8 cellular contexts compared by ENCODE assay signal in genomic region chr20:46132705-46133120, GRCh38. TPM values are rescaled to one million over a fixed set of nuclear protein-coding genes. Genes with fewer than 3 reads are reported as not detected.
A peak's percentile ranks its signal among the peaks of the same experiment; 100 is the strongest.
DNase-seq lines count a peak whose midpoint lies in the region; ATAC-seq and TF ChIP-seq lines count a peak whose summit lies in the region.

No MANE protein-coding gene starts in this region.

- DNase-seq in GM12864 (ENCODE audit: low read depth), result no peak
- DNase-seq in Kasumi-1 (lab: John Stamatoyannopoulos, UW), result peak; percentile 47 to 48
- DNase-seq in RKO (ENCODE audit: low spot score), result peak; percentile 73
- peak; percentile 34 for DNase-seq in activated T-helper 1 cell treated with anti-CD3 and anti-CD28 coated beads, Interleukin-12 subunit alpha, Interleukin-12 subunit beta, Interleukin-2, Interleukin-4 antibody, amounts not matched to agents 30 ng/mL and 10 ng/mL and 1 ng/mL, durations not matched to agents 14 hours and 24 hours and 36 hours (ENCODE audit: low spot score)
- DNase-seq in foreskin fibroblast, result peak; percentile 36 to 79
- DNase-seq in omental fat pad (ENCODE audit: low spot score), result peak; percentile 35
- peak; percentile 72 to 89 for DNase-seq in suprapubic skin (ENCODE audit: low spot score in 2 of 2)

- no peak overlapping the region for H3K27ac Mint-ChIP-seq in activated T-helper 1 cell treated with anti-CD3 and anti-CD28 coated beads, Interleukin-12 subunit alpha, Interleukin-12 subunit beta, Interleukin-2, Interleukin-4 antibody, amounts not matched to agents 30 ng/mL and 10 ng/mL and 1 ng/mL, durations not matched to agents 14 hours and 24 hours and 36 hours

- no peak overlapping the region for H3K27ac ChIP-seq in suprapubic skin

- no peak for TF ChIP-seq POLR2A in suprapubic skin (IDR thresholded peaks at IDR 0.05)

- intact Hi-C loops in activated T-helper 1 cell treated with anti-CD3 and anti-CD28 coated beads, Interleukin-12 subunit alpha, Interleukin-12 subunit beta, Interleukin-2, Interleukin-4 antibody, amounts not matched to agents 30 ng/mL and 10 ng/mL and 1 ng/mL, durations not matched to agents 14 hours and 24 hours and 36 hours (cut with micrococcal nuclease), result loop anchor here (1.0 to 5.0 kb wide), 5 partner anchors 42 to 306 kb away; partner anchors contain the start of gene CDH22

- TF ChIP-seq EP300 in suprapubic skin (IDR thresholded peaks at IDR 0.05), result no peak

- H3K27me3 Mint-ChIP-seq in activated T-helper 1 cell treated with anti-CD3 and anti-CD28 coated beads, Interleukin-12 subunit alpha, Interleukin-12 subunit beta, Interleukin-2, Interleukin-4 antibody, amounts not matched to agents 30 ng/mL and 10 ng/mL and 1 ng/mL, durations not matched to agents 14 hours and 24 hours and 36 hours (ENCODE audit: insufficient read depth), result peaks cover 29% of the 10 kb centered on the region

- H3K36me3 Mint-ChIP-seq in activated T-helper 1 cell treated with anti-CD3 and anti-CD28 coated beads, Interleukin-12 subunit alpha, Interleukin-12 subunit beta, Interleukin-2, Interleukin-4 antibody, amounts not matched to agents 30 ng/mL and 10 ng/mL and 1 ng/mL, durations not matched to agents 14 hours and 24 hours and 36 hours (ENCODE audit: low read depth), result no peaks in the 10 kb centered on the region

- H3K4me3 Mint-ChIP-seq in activated T-helper 1 cell treated with anti-CD3 and anti-CD28 coated beads, Interleukin-12 subunit alpha, Interleukin-12 subunit beta, Interleukin-2, Interleukin-4 antibody, amounts not matched to agents 30 ng/mL and 10 ng/mL and 1 ng/mL, durations not matched to agents 14 hours and 24 hours and 36 hours, result no peak overlapping the region

- ATAC-seq in omental fat pad (ENCODE audit: low FRiP score) (peak; percentile 84), HG03520 (IDR thresholded peaks at IDR 0.05; ENCODE audit: unreplicated experiment) (no peak)

- no peaks in the 10 kb centered on the region for H3K4me1 Mint-ChIP-seq in activated T-helper 1 cell treated with anti-CD3 and anti-CD28 coated beads, Interleukin-12 subunit alpha, Interleukin-12 subunit beta, Interleukin-2, Interleukin-4 antibody, amounts not matched to agents 30 ng/mL and 10 ng/mL and 1 ng/mL, durations not matched to agents 14 hours and 24 hours and 36 hours (ENCODE audit: low read depth)

- TF ChIP-seq CTCF in GM12864 (IDR thresholded peaks at IDR 0.05; ENCODE audit: low read depth, low read length, missing control alignments) (peak; percentile 86), foreskin fibroblast (IDR thresholded peaks at IDR 0.05; ENCODE audit: low read depth, low read length) (peak; percentile 75), omental fat pad (IDR thresholded peaks at IDR 0.05) (peak in 1 of 3 donors; percentile 84), suprapubic skin (IDR thresholded peaks at IDR 0.05) (peak; percentile 48 to 71)

- WGBS in suprapubic skin, result 13% methylated on average over 17 of the region's 17 CpGs

- H3K9me3 Mint-ChIP-seq in activated T-helper 1 cell treated with anti-CD3 and anti-CD28 coated beads, Interleukin-12 subunit alpha, Interleukin-12 subunit beta, Interleukin-2, Interleukin-4 antibody, amounts not matched to agents 30 ng/mL and 10 ng/mL and 1 ng/mL, durations not matched to agents 14 hours and 24 hours and 36 hours, result no peaks in the 10 kb centered on the region

- H3K27me3 ChIP-seq in suprapubic skin, result peaks cover 25% of the 10 kb centered on the region

- no peaks in the 10 kb centered on the region for H3K9me3 ChIP-seq in suprapubic skin

- no peaks in the 10 kb centered on the region for H3K36me3 ChIP-seq in suprapubic skin

- peaks cover 19% of the 10 kb centered on the region for H3K4me1 ChIP-seq in suprapubic skin

- no peak overlapping the region for H3K4me3 ChIP-seq in GM12864 (ENCODE audit: low read depth, low read length)
- H3K4me3 ChIP-seq in foreskin fibroblast (ENCODE audit: low read depth in 1 of 2, low read length in 2 of 2), result no peak overlapping the region
- no peak overlapping the region for H3K4me3 ChIP-seq in suprapubic skin

RNA-seq across cellular contexts. Expression of gene CD40, which starts 14.6 kb away (rescaled TPM):
- 2.0 TPM in 2 replicates for total RNA-seq in activated T-helper 1 cell treated with anti-CD3 and anti-CD28 coated beads, Interleukin-12 subunit alpha, Interleukin-12 subunit beta, Interleukin-2, Interleukin-4 antibody, amounts not matched to agents 30 ng/mL and 10 ng/mL and 1 ng/mL, durations not matched to agents 14 hours and 24 hours and 36 hours
- total RNA-seq in omental fat pad (10 to 100 TPM; 15.0 to 33.4 (median 23.2) TPM), suprapubic skin (10 to 100 TPM; 12.9 to 30.6 (median 17.2) TPM)

RNA-seq across cellular contexts. Expression of gene NCOA5, which starts 43.0 kb away (rescaled TPM):
- total RNA-seq in activated T-helper 1 cell treated with anti-CD3 and anti-CD28 coated beads, Interleukin-12 subunit alpha, Interleukin-12 subunit beta, Interleukin-2, Interleukin-4 antibody, amounts not matched to agents 30 ng/mL and 10 ng/mL and 1 ng/mL, durations not matched to agents 14 hours and 24 hours and 36 hours, result 30.4 and 32.9 TPM in 2 replicates
- total RNA-seq in omental fat pad, result 10 to 100 TPM; 19.3 to 41.1 (median 23.2) TPM
- total RNA-seq in suprapubic skin, result 10 to 100 TPM; 23.2 to 30.1 (median 25.2) TPM
